ENCODE assay signal across 1 cellular context in genomic region chr10:121662945-121663917, GRCh38.
A peak's percentile ranks its signal among the peaks of the same experiment; 100 is the strongest.
TF ChIP-seq lines count a peak whose summit lies in the region.

No MANE protein-coding gene starts in this region.

TF ChIP-seq in HCT116, 20 proteins besides CTCF, POLR2A, EP300 and RAD21 (continued from another document):
- TF ChIP-seq JUND (IDR thresholded peaks at IDR 0.05) (peak; percentile 50; the same call in 1 of the 2 replicates), POLR2AphosphoS5 (IDR thresholded peaks at IDR 0.05; ENCODE audit: low read depth, low read length) (no peak), CEBPB (IDR thresholded peaks at IDR 0.05; ENCODE audit: low read depth) (no peak), ZNF274 (IDR thresholded peaks at IDR 0.05; ENCODE audit: low read depth, low read length) (no peak), EZH2 (IDR thresholded peaks at IDR 0.05) (no peak)
